Comparison of ENCODE assay signal across 8 cellular contexts in the genomic region with DNA sequence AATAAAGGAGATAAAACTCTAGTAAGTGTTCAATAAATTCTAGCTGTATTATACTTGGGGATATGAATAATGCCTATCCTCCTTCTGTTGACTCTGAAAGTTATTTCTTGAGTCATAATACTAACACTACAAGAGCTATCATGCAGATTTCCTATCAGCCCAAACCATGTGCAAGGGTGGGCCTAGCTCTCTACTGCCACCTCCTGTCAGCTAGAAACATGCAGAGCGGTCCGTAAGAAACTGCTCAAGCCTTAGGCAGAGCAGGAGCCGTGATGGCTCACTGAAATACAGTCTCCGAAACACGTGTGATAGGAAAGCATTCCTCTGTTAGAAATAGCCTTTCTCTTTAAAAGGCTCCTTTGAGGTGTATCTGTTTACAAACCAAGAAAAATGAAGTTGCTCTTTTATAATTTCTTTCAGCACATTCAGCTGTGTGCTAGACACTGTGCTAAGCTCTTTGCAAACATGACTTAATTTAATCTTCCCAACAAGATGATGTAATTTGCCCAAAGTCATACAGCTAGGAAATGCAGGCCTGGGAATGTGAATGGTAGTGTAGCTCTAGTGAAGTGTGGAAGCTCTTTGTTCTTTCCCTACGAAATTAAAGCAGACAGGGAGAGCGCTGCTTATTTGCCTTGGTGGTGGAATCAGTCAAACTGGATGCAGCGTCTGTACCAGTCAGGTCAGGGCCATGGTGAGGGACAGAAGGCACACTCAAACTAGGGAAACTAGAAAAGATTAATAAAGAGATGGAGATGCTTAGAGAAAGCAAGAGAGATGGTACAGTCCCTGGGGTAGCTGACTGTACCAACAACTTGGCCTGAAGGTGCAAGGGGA. TPM values are rescaled to one million over a fixed set of nuclear protein-coding genes. Genes with fewer than 3 reads are reported as not detected.
A peak's percentile ranks its signal among the peaks of the same experiment; 100 is the strongest.
DNase-seq lines count a peak whose midpoint lies in the region; ATAC-seq and TF ChIP-seq lines count a peak whose summit lies in the region.

No MANE protein-coding gene starts in this region.

- peak; percentile 95 for ATAC-seq in GM21737 (IDR thresholded peaks at IDR 0.05; ENCODE audit: unreplicated experiment)
- ATAC-seq in SK-N-SH treated with all-trans-retinoic acid at 6 μM for 48 hours: peak; percentile 100
- ATAC-seq in activated naive CD4-positive, alpha-beta T cell treated with anti-CD3 and anti-CD28 coated beads, Interleukin-2, amount 50 U/mL, for 72 hours: peak; percentile 95 to 99

- H3K79me2 ChIP-seq in Karpas-422 (ENCODE audit: low read length): peaks cover 77% of the 10 kb centered on the region

- H3K27ac Mint-ChIP-seq in activated naive CD4-positive, alpha-beta T cell treated with anti-CD3 and anti-CD28 coated beads, Interleukin-2, amount 50 U/mL, for 72 hours: no peak overlapping the region

- H3K27ac ChIP-seq in Karpas-422 (ENCODE audit: low read length) (no peak overlapping the region), cardiac muscle cell (no peak overlapping the region)

- peak; percentile 89 for DNase-seq in ELR (ENCODE audit: low read depth)
- DNase-seq in Karpas-422: peak; percentile 89
- peak in 1 of 2 donors; percentile 62 for DNase-seq in activated naive CD4-positive, alpha-beta T cell treated with anti-CD3 and anti-CD28 coated beads, Interleukin-2, amount 50 U/mL, for 72 hours (ENCODE audit: low spot score in 2 of 2)
- DNase-seq in cardiac muscle cell (ENCODE audit: low read depth in 1 of 2, low spot score in 1 of 2): peak; percentile 78 to 91
- peak; percentile 57 for DNase-seq in pulmonary artery endothelial cell (ENCODE audit: low read depth, low spot score)
- no peak for DNase-seq in NCI-H187 treated with DMSO at 0.1 percent for 48 hours (lab: John Stamatoyannopoulos, UW)

- no peaks in the 10 kb centered on the region for H3K9me3 Mint-ChIP-seq in activated naive CD4-positive, alpha-beta T cell treated with anti-CD3 and anti-CD28 coated beads, Interleukin-2, amount 50 U/mL, for 72 hours

- H3K4me2 ChIP-seq in Karpas-422 (ENCODE audit: low read depth, low read length, poor library complexity, severe bottlenecking): no peak overlapping the region

- H3K9me2 ChIP-seq in Karpas-422 (replicated peaks; ENCODE audit: insufficient read depth, low read length): no peaks in the 10 kb centered on the region

- H3K27me3 ChIP-seq in Karpas-422 (ENCODE audit: low read length) (no peaks in the 10 kb centered on the region), cardiac muscle cell (no peaks in the 10 kb centered on the region)

- no peaks in the 10 kb centered on the region for H3K9me3 ChIP-seq in Karpas-422 (ENCODE audit: low read length)
- H3K9me3 ChIP-seq in cardiac muscle cell (ENCODE audit: low read depth): no peaks in the 10 kb centered on the region

- H3K4me3 ChIP-seq in Karpas-422 (ENCODE audit: low read length) (no peak overlapping the region), cardiac muscle cell (no peak overlapping the region)

- no peaks in the 10 kb centered on the region for H4K20me1 ChIP-seq in Karpas-422 (ENCODE audit: insufficient read depth, low read depth, low read length)

- H3K36me3 Mint-ChIP-seq in activated naive CD4-positive, alpha-beta T cell treated with anti-CD3 and anti-CD28 coated beads, Interleukin-2, amount 50 U/mL, for 72 hours: peaks cover 0 to 7% of the 10 kb centered on the region in 2 donors

- H3K4me1 ChIP-seq in Karpas-422 (ENCODE audit: low read length) (peaks cover 12% of the 10 kb centered on the region), cardiac muscle cell (ENCODE audit: low read depth) (no peaks in the 10 kb centered on the region)

- no peak overlapping the region for H2AFZ ChIP-seq in Karpas-422 (ENCODE audit: low read length)

- H3K36me3 ChIP-seq in Karpas-422 (ENCODE audit: insufficient read depth, low read length): peaks cover 7% of the 10 kb centered on the region; the same call in 1 of the 2 replicates
- no peaks in the 10 kb centered on the region for H3K36me3 ChIP-seq in cardiac muscle cell

- peak; percentile 99 for TF ChIP-seq CTCF in cardiac muscle cell (IDR thresholded peaks at IDR 0.05; ENCODE audit: low read depth, low read length)

- H3K9ac ChIP-seq in Karpas-422 (ENCODE audit: low read length): no peak overlapping the region

TF ChIP-seq in SK-N-SH treated with all-trans-retinoic acid at 6 μM for 48 hours, 23 proteins besides CTCF, POLR2A, EP300 and RAD21 (continues in another document):
- TF ChIP-seq, protein P1, sequence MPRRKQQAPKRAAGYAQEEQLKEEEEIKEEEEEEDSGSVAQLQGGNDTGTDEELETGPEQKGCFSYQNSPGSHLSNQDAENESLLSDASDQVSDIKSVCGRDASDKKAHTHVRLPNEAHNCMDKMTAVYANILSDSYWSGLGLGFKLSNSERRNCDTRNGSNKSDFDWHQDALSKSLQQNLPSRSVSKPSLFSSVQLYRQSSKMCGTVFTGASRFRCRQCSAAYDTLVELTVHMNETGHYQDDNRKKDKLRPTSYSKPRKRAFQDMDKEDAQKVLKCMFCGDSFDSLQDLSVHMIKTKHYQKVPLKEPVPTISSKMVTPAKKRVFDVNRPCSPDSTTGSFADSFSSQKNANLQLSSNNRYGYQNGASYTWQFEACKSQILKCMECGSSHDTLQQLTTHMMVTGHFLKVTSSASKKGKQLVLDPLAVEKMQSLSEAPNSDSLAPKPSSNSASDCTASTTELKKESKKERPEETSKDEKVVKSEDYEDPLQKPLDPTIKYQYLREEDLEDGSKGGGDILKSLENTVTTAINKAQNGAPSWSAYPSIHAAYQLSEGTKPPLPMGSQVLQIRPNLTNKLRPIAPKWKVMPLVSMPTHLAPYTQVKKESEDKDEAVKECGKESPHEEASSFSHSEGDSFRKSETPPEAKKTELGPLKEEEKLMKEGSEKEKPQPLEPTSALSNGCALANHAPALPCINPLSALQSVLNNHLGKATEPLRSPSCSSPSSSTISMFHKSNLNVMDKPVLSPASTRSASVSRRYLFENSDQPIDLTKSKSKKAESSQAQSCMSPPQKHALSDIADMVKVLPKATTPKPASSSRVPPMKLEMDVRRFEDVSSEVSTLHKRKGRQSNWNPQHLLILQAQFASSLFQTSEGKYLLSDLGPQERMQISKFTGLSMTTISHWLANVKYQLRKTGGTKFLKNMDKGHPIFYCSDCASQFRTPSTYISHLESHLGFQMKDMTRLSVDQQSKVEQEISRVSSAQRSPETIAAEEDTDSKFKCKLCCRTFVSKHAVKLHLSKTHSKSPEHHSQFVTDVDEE (CRISPR knock-in tag; IDR thresholded peaks at IDR 0.05): no peak
- TF ChIP-seq ZNF8 (CRISPR knock-in tag; IDR thresholded peaks at IDR 0.05) (no peak), ZC3H10 (CRISPR knock-in tag; IDR thresholded peaks at IDR 0.05) (no peak), OSR1 (CRISPR knock-in tag; IDR thresholded peaks at IDR 0.05) (no peak), BACH2 (CRISPR knock-in tag; IDR thresholded peaks at IDR 0.05; ENCODE audit: borderline replicate concordance) (no peak), CSDC2 (CRISPR knock-in tag; IDR thresholded peaks at IDR 0.05) (no peak), ARNTL (CRISPR knock-in tag; IDR thresholded peaks at IDR 0.05; ENCODE audit: borderline replicate concordance, low read depth) (no peak), TCF4 (CRISPR knock-in tag; IDR thresholded peaks at IDR 0.05; ENCODE audit: borderline replicate concordance) (no peak; the same call in 1 of the 2 replicates), TOX (CRISPR knock-in tag; IDR thresholded peaks at IDR 0.05; ENCODE audit: borderline replicate concordance) (no peak), ZFP3 (CRISPR knock-in tag; IDR thresholded peaks at IDR 0.05) (no peak), ESRRG (CRISPR knock-in tag; IDR thresholded peaks at IDR 0.05) (no peak), ZNF70 (CRISPR knock-in tag; IDR thresholded peaks at IDR 0.05) (no peak), ISL1 (CRISPR knock-in tag; IDR thresholded peaks at IDR 0.05) (no peak)
- TF ChIP-seq, protein P2, sequence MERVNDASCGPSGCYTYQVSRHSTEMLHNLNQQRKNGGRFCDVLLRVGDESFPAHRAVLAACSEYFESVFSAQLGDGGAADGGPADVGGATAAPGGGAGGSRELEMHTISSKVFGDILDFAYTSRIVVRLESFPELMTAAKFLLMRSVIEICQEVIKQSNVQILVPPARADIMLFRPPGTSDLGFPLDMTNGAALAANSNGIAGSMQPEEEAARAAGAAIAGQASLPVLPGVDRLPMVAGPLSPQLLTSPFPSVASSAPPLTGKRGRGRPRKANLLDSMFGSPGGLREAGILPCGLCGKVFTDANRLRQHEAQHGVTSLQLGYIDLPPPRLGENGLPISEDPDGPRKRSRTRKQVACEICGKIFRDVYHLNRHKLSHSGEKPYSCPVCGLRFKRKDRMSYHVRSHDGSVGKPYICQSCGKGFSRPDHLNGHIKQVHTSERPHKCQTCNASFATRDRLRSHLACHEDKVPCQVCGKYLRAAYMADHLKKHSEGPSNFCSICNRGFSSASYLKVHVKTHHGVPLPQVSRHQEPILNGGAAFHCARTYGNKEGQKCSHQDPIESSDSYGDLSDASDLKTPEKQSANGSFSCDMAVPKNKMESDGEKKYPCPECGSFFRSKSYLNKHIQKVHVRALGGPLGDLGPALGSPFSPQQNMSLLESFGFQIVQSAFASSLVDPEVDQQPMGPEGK (CRISPR knock-in tag; IDR thresholded peaks at IDR 0.05; ENCODE audit: borderline replicate concordance): no peak
- TF ChIP-seq, protein P3, sequence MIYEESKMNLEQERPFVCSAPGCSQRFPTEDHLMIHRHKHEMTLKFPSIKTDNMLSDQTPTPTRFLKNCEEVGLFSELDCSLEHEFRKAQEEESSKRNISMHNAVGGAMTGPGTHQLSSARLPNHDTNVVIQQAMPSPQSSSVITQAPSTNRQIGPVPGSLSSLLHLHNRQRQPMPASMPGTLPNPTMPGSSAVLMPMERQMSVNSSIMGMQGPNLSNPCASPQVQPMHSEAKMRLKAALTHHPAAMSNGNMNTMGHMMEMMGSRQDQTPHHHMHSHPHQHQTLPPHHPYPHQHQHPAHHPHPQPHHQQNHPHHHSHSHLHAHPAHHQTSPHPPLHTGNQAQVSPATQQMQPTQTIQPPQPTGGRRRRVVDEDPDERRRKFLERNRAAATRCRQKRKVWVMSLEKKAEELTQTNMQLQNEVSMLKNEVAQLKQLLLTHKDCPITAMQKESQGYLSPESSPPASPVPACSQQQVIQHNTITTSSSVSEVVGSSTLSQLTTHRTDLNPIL (CRISPR knock-in tag; IDR thresholded peaks at IDR 0.05; ENCODE audit: low read depth): no peak; the same call in 1 of the 2 replicates

RNA-seq across cellular contexts. Expression of a gene that starts 43.1 kb away (rescaled TPM):
- total RNA-seq in Karpas-422 (2014; rRNA removed; shearing (Covaris generic); ENCODE audit: low replicate concordance): 35.5 and 57.0 TPM in 2 replicates
- total RNA-seq in activated naive CD4-positive, alpha-beta T cell treated with anti-CD3 and anti-CD28 coated beads, Interleukin-2, amount 50 U/mL, for 72 hours: 10 to 100 TPM; 23.4 to 40.9 TPM
- total RNA-seq in cardiac muscle cell (37.8 and 44.2 TPM in 2 replicates), pulmonary artery endothelial cell (12.1 and 17.3 TPM in 2 replicates)
- 38.3 and 48.6 TPM in 2 replicates for polyA plus RNA-seq in cardiac muscle cell
